18 cellular contexts compared by ENCODE assay signal in genomic region chr4:138347561-138347960, GRCh38.
DNase-seq lines count a peak whose midpoint lies in the region; ATAC-seq, FAIRE-seq and TF ChIP-seq lines count a peak whose summit lies in the region.
"Had no signal": no experiment of that assay in that cellular context is flagged by ENCODE, and none has a peak within 500 bp of the region (broad histone marks: within the 10 kb centered on the region; RNA-seq: fewer than 3 reads in every experiment).

No MANE protein-coding gene starts in this region.

- H3K18ac ChIP-seq in H1 (ENCODE audit: extremely low read depth, low read length), result no peak overlapping the region

- H3K4ac ChIP-seq in H1 (replicated peaks; ENCODE audit: insufficient read length, low read depth, low read length), result no peak overlapping the region

- peak overlapping the region; percentile 77; the same call in 1 of the 2 replicates for H2AFZ ChIP-seq in H1 (ENCODE audit: low read length)

- H3K23me2 ChIP-seq in H1 (ENCODE audit: low read depth, low read length), result no peaks in the 10 kb centered on the region; the same call in 1 of the 2 replicates

- H3K36me3 Mint-ChIP-seq in Calu3 (ENCODE audit: insufficient read depth, unreplicated experiment), result peaks cover 10% of the 10 kb centered on the region
- H3K36me3 Mint-ChIP-seq: CD4-positive, CD25-positive, alpha-beta regulatory T cell had no signal

- ATAC-seq in mucosa of descending colon, result peak; percentile 53
- no peak for ATAC-seq in GM19328 (IDR thresholded peaks at IDR 0.05; ENCODE audit: unreplicated experiment)

- H3K36me3 ChIP-seq in H1 (ENCODE audit: control insufficient read depth in 2 of 4, insufficient read depth in 4 of 4, low read length in 3 of 4), result no peaks in the 10 kb centered on the region
- no peaks in the 10 kb centered on the region for H3K36me3 ChIP-seq in mucosa of descending colon (ENCODE audit: low read depth)
- H3K36me3 ChIP-seq in left ventricle myocardium inferior, result no peaks in the 10 kb centered on the region
- H3K36me3 ChIP-seq: Peyer's patch had no signal

- no peak overlapping the region for H3K4me2 ChIP-seq in H1 (ENCODE audit: insufficient read depth in 1 of 2, low read depth in 2 of 2, low read length in 2 of 2)

- H3K4me1 Mint-ChIP-seq in Calu3 (ENCODE audit: low read depth, unreplicated experiment), result peaks cover 43% of the 10 kb centered on the region

- H3K27ac Mint-ChIP-seq in Calu3 (ENCODE audit: unreplicated experiment), result peak overlapping the region; percentile 96
- H3K27ac Mint-ChIP-seq: B cell; CD4-positive, CD25-positive, alpha-beta regulatory T cell had no signal

- H3K4me3 Mint-ChIP-seq in Calu3 (ENCODE audit: low read depth, unreplicated experiment), result peak overlapping the region; percentile 41
- H3K4me3 Mint-ChIP-seq: B cell; CD4-positive, CD25-positive, alpha-beta regulatory T cell had no signal

- no peak overlapping the region for H4K5ac ChIP-seq in H1 (ENCODE audit: insufficient read length, low read depth, low read length)

- no peaks in the 10 kb centered on the region for H3K27me3 Mint-ChIP-seq in Calu3 (ENCODE audit: unreplicated experiment)
- H3K27me3 Mint-ChIP-seq: B cell; CD4-positive, CD25-positive, alpha-beta regulatory T cell had no signal

- TF ChIP-seq EP300 in H1 (IDR thresholded peaks at IDR 0.05; ENCODE audit: borderline replicate concordance in 1 of 2, low read depth in 2 of 2, low read length in 2 of 2), result no peak

- CTCF ChIA-PET in Calu3 (lab: Charles Lee), result interaction anchor here (0.8 to 1.5 kb wide), 3 partner anchors 105 to 147 kb away, joined by 3 to 7 read pairs (median 4); partner anchors contain the start of gene SLC7A11
- CTCF ChIA-PET in H1 (lab: Charles Lee; ENCODE audit: partially characterized antibody), result no interaction called here

- H2BK120ac ChIP-seq in H1 (replicated peaks; ENCODE audit: low read depth, low read length), result no peak overlapping the region

- H3K4me1 ChIP-seq in H1 (replicated peaks in 1 of 4; ENCODE audit: control insufficient read depth in 3 of 4, insufficient read depth in 4 of 4, low read length in 3 of 4) (no peaks in the 10 kb centered on the region), mucosa of descending colon (ENCODE audit: low read depth) (no peaks in the 10 kb centered on the region), left ventricle myocardium inferior (no peaks in the 10 kb centered on the region)
- H3K4me1 ChIP-seq: Caco-2, Peyer's patch had no signal

- H3K9me3 Mint-ChIP-seq in Calu3 (ENCODE audit: low read depth, unreplicated experiment), result peaks cover 11% of the 10 kb centered on the region

- H4K91ac ChIP-seq in H1 (replicated peaks; ENCODE audit: insufficient read length, low read length), result no peak overlapping the region

- no peak overlapping the region for H2BK20ac ChIP-seq in H1 (ENCODE audit: low read length)

- H2BK12ac ChIP-seq in H1 (ENCODE audit: low read depth, low read length), result no peak overlapping the region

- no peak for TF ChIP-seq CTCF in Calu3 (IDR thresholded peaks at IDR 0.05; ENCODE audit: unreplicated experiment)
- TF ChIP-seq CTCF in H1 (IDR thresholded peaks at IDR 0.05; ENCODE audit: control extremely low read depth in 1 of 3, insufficient read depth in 1 of 3, low read depth in 1 of 3, low read length in 3 of 3), result no peak
- TF ChIP-seq CTCF in mucosa of descending colon (IDR thresholded peaks at IDR 0.05), result no peak
- TF ChIP-seq CTCF in left ventricle myocardium inferior (IDR thresholded peaks at IDR 0.05; ENCODE audit: borderline replicate concordance), result no peak

- H3K4me3 ChIP-seq in H1 (ENCODE audit: extremely low read depth in 1 of 4, insufficient read depth in 2 of 4, low read depth in 3 of 4, low read length in 4 of 4) (no peak overlapping the region), mucosa of descending colon (no peak overlapping the region), left ventricle myocardium inferior (no peak overlapping the region)
- H3K4me3 ChIP-seq: Peyer's patch, SK-N-MC had no signal

- H3K79me1 ChIP-seq in H1 (ENCODE audit: low read depth, low read length), result no peaks in the 10 kb centered on the region

- BruUV-seq in Calu3 (replicated peaks; lab: Mats Ljungman, UMichigan), result TSS peak; percentile 97

- H2BK15ac ChIP-seq in H1 (ENCODE audit: low read length), result no peak overlapping the region

- FAIRE-seq in H1 (lab: Jason Lieb, UNC), result no peak

- no peak overlapping the region for H2BK5ac ChIP-seq in H1 (ENCODE audit: low read depth, low read length)

- no peak for TF ChIP-seq RAD21 in H1 (IDR thresholded peaks at IDR 0.05 in 1 of 2, conservative IDR thresholded peaks at IDR 0.05 in 1 of 2; ENCODE audit: low read depth in 2 of 2, low read length in 2 of 2)

- H2AK5ac ChIP-seq in H1 (ENCODE audit: low read depth, low read length), result no peak overlapping the region

- H3K27me3 ChIP-seq in H1 (replicated peaks in 1 of 4; ENCODE audit: control insufficient read depth in 3 of 4, extremely low read depth in 1 of 4, insufficient read depth in 3 of 4, low read length in 3 of 4), result no peaks in the 10 kb centered on the region
- no peaks in the 10 kb centered on the region for H3K27me3 ChIP-seq in left ventricle myocardium inferior (ENCODE audit: low read depth)
- H3K27me3 ChIP-seq: Peyer's patch had no signal

- no peak overlapping the region for H3K23ac ChIP-seq in H1 (ENCODE audit: insufficient read length)

- no peak for TF ChIP-seq POLR2A in H1 (IDR thresholded peaks at IDR 0.05; ENCODE audit: control extremely low read depth in 1 of 2, low read depth in 2 of 2, low read length in 2 of 2)

- no peak overlapping the region for H3K56ac ChIP-seq in H1 (replicated peaks; ENCODE audit: insufficient read length, low read depth, low read length)

- intact Hi-C loops in Calu3 (cut with micrococcal nuclease; ENCODE audit: unreplicated experiment) (loop anchor here (1.0 to 5.0 kb wide), 3 partner anchors 60 to 145 kb away; partner anchors contain the start of gene SLC7A11), mucosa of descending colon (cut with DNase I, micrococcal nuclease) (no loop called here), left ventricle myocardium inferior (cut with micrococcal nuclease) (no loop called here)

- H4K8ac ChIP-seq in H1 (ENCODE audit: extremely low read depth, insufficient read depth, low read length), result no peak overlapping the region

- no peaks in the 10 kb centered on the region for H3K79me2 ChIP-seq in H1 (ENCODE audit: control insufficient read depth in 1 of 2, insufficient read depth in 2 of 2, low read length in 2 of 2)

- DNase-seq in Calu3 (no peak), NCI-H69 (lab: John Stamatoyannopoulos, UW) (peak; percentile 26), H1 (ENCODE audit: low read depth in 1 of 2, low spot score in 2 of 2) (no peak), mucosa of descending colon (no peak), left ventricle myocardium inferior (no peak)
- no peak for DNase-seq in stimulated activated CD4-positive, alpha-beta T cell treated with anti-CD3 and anti-CD28 coated beads, Interleukin-12 subunit alpha, Interleukin-12 subunit beta, amount 100 ng/mL, for 4 hours
- DNase-seq: Caco-2; CD4-positive, CD25-positive, alpha-beta regulatory T cell; DMS79 treated with DMSO at 0.1 percent for 48 hours; KBM-7; NCI-H1436; NCI-H2081; NCI-H510A; Peyer's patch; Right ventricle myocardium superior had no signal

- POLR2A ChIA-PET in H1 (lab: Charles Lee; ENCODE audit: partially characterized antibody), result no interaction called here

- H3K27ac ChIP-seq in H1 (ENCODE audit: low read depth, low read length) (no peak overlapping the region), left ventricle myocardium inferior (replicated peaks) (no peak overlapping the region)
- H3K27ac ChIP-seq: Peyer's patch, SK-N-MC had no signal

- H3K9me3 ChIP-seq in H1 (ENCODE audit: insufficient read depth in 2 of 2, low read depth in 1 of 2, low read length in 1 of 2) (no peaks in the 10 kb centered on the region), mucosa of descending colon (no peaks in the 10 kb centered on the region), left ventricle myocardium inferior (replicated peaks) (peaks cover 8% of the 10 kb centered on the region)
- H3K9me3 ChIP-seq: Caco-2, Peyer's patch had no signal

- no peak overlapping the region for H3K9ac ChIP-seq in H1 (replicated peaks in 1 of 4; ENCODE audit: extremely low read depth in 1 of 4, low read depth in 3 of 4, low read length in 3 of 4)

- H3K14ac ChIP-seq in H1 (ENCODE audit: insufficient read length), result no peak overlapping the region

- H4K20me1 ChIP-seq in H1 (replicated peaks in 1 of 2; ENCODE audit: control insufficient read depth in 1 of 2, insufficient read depth in 2 of 2, low read length in 2 of 2), result no peaks in the 10 kb centered on the region

TF ChIP-seq in H1, 55 proteins besides CTCF, POLR2A, EP300 and RAD21:
- TF ChIP-seq FOSL1 (IDR thresholded peaks at IDR 0.05; ENCODE audit: insufficient read depth, low read depth, low read length) (no peak), YY1 (IDR thresholded peaks at IDR 0.05; ENCODE audit: low read depth, low read length) (no peak), HDAC2 (IDR thresholded peaks at IDR 0.05; ENCODE audit: borderline replicate concordance in 1 of 2, low read depth in 2 of 2, low read length in 2 of 2) (no peak), EZH2 (IDR thresholded peaks at IDR 0.05; ENCODE audit: low read depth, low read length, severe bottlenecking) (no peak)
